Comparison of ENCODE assay signal across 8 cellular contexts in genomic region chr11:107151158-107151557, GRCh38.
"Had no signal": no experiment of that assay in that cellular context is flagged by ENCODE, and none has a peak within 500 bp of the region (broad histone marks: within the 10 kb centered on the region; RNA-seq: fewer than 3 reads in every experiment).

No MANE protein-coding gene starts in this region.

- H3K36me3 ChIP-seq: HAP-1 had no signal

- DNase-seq: GM23248, GOT3, H7, HFFc6, IMR-90 had no signal

- H3K27ac ChIP-seq: GM23248, HL-60 had no signal

- H3K4me3 ChIP-seq: GM23248, HAP-1, K562 had no signal

- H3K9ac ChIP-seq: GM23248 had no signal

- H3K4me1 ChIP-seq: HAP-1 had no signal

- H3K9me3 ChIP-seq: HAP-1 had no signal
